Comparison of ENCODE assay signal across 1 cellular context in genomic region chr10:103793920-103794883, GRCh38.
TF ChIP-seq lines count a peak whose summit lies in the region.

No MANE protein-coding gene starts in this region.

TF ChIP-seq in HepG2, 621 proteins besides CTCF, POLR2A, EP300 and RAD21 (continued from another document and continues in another):
- TF ChIP-seq ZNF362 (CRISPR knock-in tag; IDR thresholded peaks at IDR 0.05; ENCODE audit: borderline replicate concordance): peak; percentile 77; the same call in 1 of the 2 replicates
- peak; percentile 61; the same call in 1 of the 2 replicates for TF ChIP-seq ZNF646 (CRISPR knock-in tag; IDR thresholded peaks at IDR 0.05)
- no peak for TF ChIP-seq TRIM22 (IDR thresholded peaks at IDR 0.05)
- peak; percentile 75; the same call in 1 of the 2 replicates for TF ChIP-seq SSRP1 (CRISPR knock-in tag; IDR thresholded peaks at IDR 0.05)
- peak; percentile 95 for TF ChIP-seq ZBTB7B (CRISPR knock-in tag; IDR thresholded peaks at IDR 0.05)
- no peak for TF ChIP-seq ZBTB40 (IDR thresholded peaks at IDR 0.05)
- 0 out of 2 replicates have a peak, but pooled peaks have one; percentile 56 for TF ChIP-seq ZBTB40 (CRISPR knock-in tag; IDR thresholded peaks at IDR 0.05)
- TF ChIP-seq POGK (CRISPR knock-in tag; conservative IDR thresholded peaks at IDR 0.05): peak; percentile 82; the same call in 1 of the 2 replicates
- peak; percentile 87; the same call in 1 of the 2 replicates for TF ChIP-seq PRMT3 (CRISPR knock-in tag; IDR thresholded peaks at IDR 0.05; ENCODE audit: borderline replicate concordance, low read depth)
- TF ChIP-seq NFKBIZ (CRISPR knock-in tag; IDR thresholded peaks at IDR 0.05): peak; percentile 97
- TF ChIP-seq NR2F2 (IDR thresholded peaks at IDR 0.05; ENCODE audit: borderline replicate concordance, low read depth): peak; percentile 95
- no peak for TF ChIP-seq MLLT10 (CRISPR knock-in tag; IDR thresholded peaks at IDR 0.05)
- peak; percentile 84; the same call in 1 of the 2 replicates for TF ChIP-seq CHD4 (IDR thresholded peaks at IDR 0.05; ENCODE audit: borderline replicate concordance, low read length)
- peak; percentile 95 for TF ChIP-seq SKIL (CRISPR knock-in tag; IDR thresholded peaks at IDR 0.05; ENCODE audit: borderline replicate concordance)
- no peak for TF ChIP-seq ZNF367 (CRISPR knock-in tag; IDR thresholded peaks at IDR 0.05; ENCODE audit: borderline replicate concordance)
- peak; percentile 77 for TF ChIP-seq ZBED4 (CRISPR knock-in tag; IDR thresholded peaks at IDR 0.05; ENCODE audit: borderline replicate concordance)
- peak; percentile 96 for TF ChIP-seq FOXP4 (CRISPR knock-in tag; IDR thresholded peaks at IDR 0.05)
- no peak for TF ChIP-seq HCFC1 (IDR thresholded peaks at IDR 0.05; ENCODE audit: low read depth, low read length)
